23 cellular contexts compared by ENCODE assay signal in the genomic region with DNA sequence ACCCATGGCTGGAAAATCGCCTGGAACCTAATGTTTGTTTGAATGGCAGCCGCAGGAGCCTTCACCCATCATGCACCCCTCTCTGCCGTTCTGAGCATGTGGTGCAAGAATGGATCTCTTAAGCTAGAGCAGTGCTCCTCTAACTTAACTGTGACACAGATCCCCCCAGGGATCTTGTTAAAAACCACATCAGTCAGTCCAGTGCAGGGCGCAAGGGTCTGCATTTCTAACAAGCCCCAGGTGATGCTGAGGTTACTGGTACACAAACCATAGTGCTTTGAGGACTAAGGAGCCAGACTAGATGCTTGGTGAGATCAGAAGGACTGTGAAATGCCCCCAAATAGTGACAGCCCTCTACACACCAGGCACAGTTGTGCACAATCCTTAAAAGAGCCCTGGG.
"Had no signal": no experiment of that assay in that cellular context is flagged by ENCODE, and none has a peak within 500 bp of the region (broad histone marks: within the 10 kb centered on the region; RNA-seq: fewer than 3 reads in every experiment).

No MANE protein-coding gene starts in this region.

- H3K4me3 Mint-ChIP-seq: activated B cell treated with CpG ODN at 0.5 μM for 24 hours; activated CD4-positive, alpha-beta memory T cell treated with anti-CD3 and anti-CD28 coated beads for 36 hours; activated CD4-positive, alpha-beta T cell treated with anti-CD3 and anti-CD28 coated beads, Interleukin-2, amount 10 ng/mL, durations not matched to agents 7 days and 5 days; activated naive CD8-positive, alpha-beta T cell treated with anti-CD3 and anti-CD28 coated beads, Interleukin-2, amount 50 U/mL, for 24 hours; activated T-cell treated with anti-CD3 and anti-CD28 coated beads, Interleukin-2, amount 50 U/mL, for 4 hours; brain; central memory CD8-positive, alpha-beta T cell; T-helper 17 cell had no signal

- ATAC-seq: activated naive CD4-positive, alpha-beta T cell treated with anti-CD3 and anti-CD28 coated beads, Interleukin-2, amount 50 U/mL, for 72 hours; activated naive CD8-positive, alpha-beta T cell treated with anti-CD3 and anti-CD28 coated beads, Interleukin-2, amount 50 U/mL, for 24 hours; activated T-cell treated with anti-CD3 and anti-CD28 coated beads, Interleukin-2, amount 50 U/mL, for 4 hours; PC-3; T-helper 17 cell had no signal

- H3K4me1 Mint-ChIP-seq: activated B cell treated with CpG ODN at 0.5 μM for 24 hours; activated CD4-positive, alpha-beta T cell treated with anti-CD3 and anti-CD28 coated beads, Interleukin-2, amount 10 ng/mL, durations not matched to agents 7 days and 5 days; activated naive CD8-positive, alpha-beta T cell treated with anti-CD3 and anti-CD28 coated beads, Interleukin-2, amount 50 U/mL, for 24 hours; brain; central memory CD8-positive, alpha-beta T cell; T-helper 17 cell had no signal

- DNase-seq: activated B cell treated with CpG ODN at 0.5 μM for 24 hours; activated CD4-positive, alpha-beta memory T cell treated with anti-CD3 and anti-CD28 coated beads for 36 hours; activated CD4-positive, alpha-beta T cell treated with anti-CD3 and anti-CD28 coated beads for 1 hour; activated CD4-positive, alpha-beta T cell treated with anti-CD3 and anti-CD28 coated beads, Interleukin-2, amount 10 ng/mL, durations not matched to agents 7 days and 5 days; activated CD8-positive, alpha-beta memory T cell treated with anti-CD3 and anti-CD28 coated beads for 24 hours; activated effector memory CD4-positive, alpha-beta T cell treated with anti-CD3 and anti-CD28 coated beads, Interleukin-2, amount 50 U/mL, for 16 hours; activated naive CD4-positive, alpha-beta T cell treated with Interleukin-2 at 50 U/mL for 16 hours; activated naive CD8-positive, alpha-beta T cell treated with anti-CD3 and anti-CD28 coated beads, Interleukin-2, amount 50 U/mL, for 24 hours; activated T-cell treated with anti-CD3 and anti-CD28 coated beads, Interleukin-2, amount 50 U/mL, for 4 hours; amniotic stem cell; MM.1S; NCI-H1105 treated with DMSO at 0.1 percent for 48 hours; NCI-H1436 treated with DMSO at 0.1 percent for 48 hours; NCI-H187; NCI-H2081; NCI-H524; PC-3; SHP77; T-helper 17 cell; T1000 had no signal

- H3K27ac Mint-ChIP-seq: activated B cell treated with CpG ODN at 0.5 μM for 24 hours; activated CD4-positive, alpha-beta memory T cell treated with anti-CD3 and anti-CD28 coated beads for 36 hours; activated CD4-positive, alpha-beta T cell treated with anti-CD3 and anti-CD28 coated beads, Interleukin-2, amount 10 ng/mL, durations not matched to agents 7 days and 5 days; activated naive CD4-positive, alpha-beta T cell treated with anti-CD3 and anti-CD28 coated beads, Interleukin-2, amount 50 U/mL, for 72 hours; activated naive CD8-positive, alpha-beta T cell treated with anti-CD3 and anti-CD28 coated beads, Interleukin-2, amount 50 U/mL, for 24 hours; brain; T-helper 17 cell had no signal

- H3K27me3 Mint-ChIP-seq: activated CD4-positive, alpha-beta memory T cell treated with anti-CD3 and anti-CD28 coated beads for 36 hours; activated CD4-positive, alpha-beta T cell treated with anti-CD3 and anti-CD28 coated beads, Interleukin-2, amount 10 ng/mL, durations not matched to agents 7 days and 5 days; brain; central memory CD8-positive, alpha-beta T cell had no signal

- H3K36me3 Mint-ChIP-seq: activated CD4-positive, alpha-beta memory T cell treated with anti-CD3 and anti-CD28 coated beads for 36 hours; activated naive CD4-positive, alpha-beta T cell treated with anti-CD3 and anti-CD28 coated beads, Interleukin-2, amount 50 U/mL, for 72 hours; brain had no signal

- H3K9me3 Mint-ChIP-seq: activated B cell treated with CpG ODN at 0.5 μM for 24 hours; activated CD4-positive, alpha-beta memory T cell treated with anti-CD3 and anti-CD28 coated beads for 36 hours; activated CD4-positive, alpha-beta T cell treated with anti-CD3 and anti-CD28 coated beads, Interleukin-2, amount 10 ng/mL, durations not matched to agents 7 days and 5 days; activated naive CD4-positive, alpha-beta T cell treated with anti-CD3 and anti-CD28 coated beads, Interleukin-2, amount 50 U/mL, for 72 hours; activated naive CD8-positive, alpha-beta T cell treated with anti-CD3 and anti-CD28 coated beads, Interleukin-2, amount 50 U/mL, for 24 hours; activated T-cell treated with anti-CD3 and anti-CD28 coated beads, Interleukin-2, amount 50 U/mL, for 4 hours; brain; central memory CD8-positive, alpha-beta T cell had no signal
